17 cellular contexts compared by ENCODE assay signal in the genomic region with DNA sequence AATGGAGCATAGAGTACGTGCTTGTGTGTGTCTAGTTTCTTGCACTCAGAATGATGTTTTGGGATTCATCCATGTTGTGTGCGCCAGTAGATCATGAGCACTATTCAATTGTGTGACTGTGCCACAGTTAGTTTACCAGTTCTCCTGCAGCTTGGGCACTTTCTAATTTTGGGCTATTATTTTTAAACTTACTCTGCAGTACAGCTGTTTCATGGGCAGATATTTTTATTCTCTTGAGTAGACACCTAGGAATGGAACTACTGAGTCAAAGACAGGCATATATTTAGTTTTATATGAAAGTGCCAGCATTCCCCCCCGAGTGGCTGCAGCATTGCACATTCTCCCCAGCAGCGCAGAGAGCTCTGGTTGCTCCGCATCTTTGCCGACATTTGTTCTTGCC.
"Had no signal": no experiment of that assay in that cellular context is flagged by ENCODE, and none has a peak within 500 bp of the region (broad histone marks: within the 10 kb centered on the region; RNA-seq: fewer than 3 reads in every experiment).

No MANE protein-coding gene starts in this region.

- H3K27ac Mint-ChIP-seq: activated naive CD4-positive, alpha-beta T cell treated with anti-CD3 and anti-CD28 coated beads for 36 hours; memory B cell; neural progenitor cell; T-cell had no signal

- FAIRE-seq: kidney, urothelium cell line had no signal

- H3K36me3 Mint-ChIP-seq: stimulated activated effector memory CD8-positive, alpha-beta T cell treated with anti-CD3 and anti-CD28 coated beads, Interleukin-12 subunit alpha, Interleukin-12 subunit beta, amount 100 ng/mL, for 72 hours; T-cell had no signal

- DNase-seq: activated CD4-positive, CD25-positive, alpha-beta regulatory T cell treated with anti-CD3 and anti-CD28 coated beads, Interleukin-2, amount 50 U/mL, for 72 hours; activated naive CD4-positive, alpha-beta T cell treated with anti-CD3 and anti-CD28 coated beads for 36 hours; activated T-cell treated with anti-CD3 and anti-CD28 coated beads for 4 hours; adrenal gland; hippocampal formation; kidney; left lung; ovary; T-cell; T-helper 9 cell; thyroid gland had no signal

- H3K36me3 ChIP-seq: adrenal gland, cardiac muscle cell, esophagus muscularis mucosa, neural progenitor cell, ovary, thyroid gland had no signal

- H3K4me3 ChIP-seq: adrenal gland, cardiac muscle cell, esophagus muscularis mucosa, left lung, neural progenitor cell, ovary, thyroid gland had no signal

- H3K4me1 ChIP-seq: neural progenitor cell had no signal

- H3K4me3 Mint-ChIP-seq: activated naive CD4-positive, alpha-beta T cell treated with anti-CD3 and anti-CD28 coated beads for 36 hours; memory B cell; neural progenitor cell; stimulated activated effector memory CD8-positive, alpha-beta T cell treated with anti-CD3 and anti-CD28 coated beads, Interleukin-12 subunit alpha, Interleukin-12 subunit beta, amount 100 ng/mL, for 72 hours; T-cell had no signal

- H3K9me3 ChIP-seq: esophagus muscularis mucosa, left lung, ovary, thyroid gland had no signal

- H3K4me1 Mint-ChIP-seq: memory B cell had no signal

- H3K27me3 ChIP-seq: adrenal gland, cardiac muscle cell, esophagus muscularis mucosa, left lung, neural progenitor cell, ovary, thyroid gland had no signal

- H3K27ac ChIP-seq: cardiac muscle cell, neural progenitor cell, ovary, thyroid gland had no signal

- H3K9me3 Mint-ChIP-seq: neural progenitor cell had no signal
